In genomic region chr22:37904572-37905533, GRCh38 we compare ENCODE assay signal across 8 cellular contexts. TPM values are rescaled to one million over a fixed set of nuclear protein-coding genes. Genes with fewer than 3 reads are reported as not detected.
DNase-seq lines count a peak whose midpoint lies in the region; ATAC-seq and TF ChIP-seq lines count a peak whose summit lies in the region.

No MANE protein-coding gene starts in this region.

- POLR2A ChIA-PET in Caco-2 (lab: Charles Lee) = interaction anchor here (0.6 to 2.7 kb wide), 5 partner anchors 8 to 261 kb away, joined by 3 to 17 read pairs (median 6); no protein-coding TSS in a partner anchor

- no peaks in the 10 kb centered on the region for H3K27me3 Mint-ChIP-seq in Caco-2 (ENCODE audit: insufficient read depth, unreplicated experiment)

- TF ChIP-seq POLR2A in prostate gland (IDR thresholded peaks at IDR 0.05) = peak; percentile 35

- peak overlapping the region; percentile 91 for H3K4me3 Mint-ChIP-seq in Caco-2 (ENCODE audit: unreplicated experiment)

- H3K36me3 ChIP-seq in Caco-2 (ENCODE audit: control insufficient read depth, insufficient read depth, low read length) = no peaks in the 10 kb centered on the region
- no peaks in the 10 kb centered on the region for H3K36me3 ChIP-seq in adipocyte (ENCODE audit: control insufficient read depth, insufficient read depth, low read length, severe bottlenecking)
- H3K36me3 ChIP-seq in heart right ventricle = peaks cover 0 to 3% (median 0%) of the 10 kb centered on the region in 9 donors
- no peaks in the 10 kb centered on the region for H3K36me3 ChIP-seq in prostate gland

- H3K9ac ChIP-seq in adipocyte (ENCODE audit: low read length) = peak overlapping the region; percentile 90

- DNase-seq in Caco-2 (peak; percentile 60 to 68), LHCN-M2 (ENCODE audit: low read depth) (peak; percentile 99), adipocyte (ENCODE audit: low read depth) (peak; percentile 94), heart right ventricle (peak in 1 of 2 donors; percentile 33), prostate gland (ENCODE audit: low spot score) (no peak)

- 63 to 72% methylated on average over 10 of the region's 10 CpGs for WGBS in heart right ventricle, 2 donors
- WGBS in prostate gland = 61% methylated on average over 10 of the region's 10 CpGs

- H3K4me3 ChIP-seq in Caco-2 (ENCODE audit: low read depth, low read length) = peak overlapping the region; percentile 69; the same call in 1 of the 2 replicates
- H3K4me3 ChIP-seq in adipocyte (ENCODE audit: low read length) = peak overlapping the region; percentile 91
- H3K4me3 ChIP-seq in heart right ventricle = peak overlapping the region in 7 of 10 donors; percentile 49 to 75 (median 66)
- no peak overlapping the region for H3K4me3 ChIP-seq in prostate gland

- peaks cover 18% of the 10 kb centered on the region for H3K36me3 Mint-ChIP-seq in Caco-2 (ENCODE audit: insufficient read depth, unreplicated experiment)

- peaks cover 25% of the 10 kb centered on the region for H3K4me1 ChIP-seq in Caco-2
- peaks cover 38% of the 10 kb centered on the region for H3K4me1 ChIP-seq in adipocyte (ENCODE audit: control insufficient read depth, insufficient read depth, low read length)
- peaks cover 5 to 43% (median 19%) of the 10 kb centered on the region in 9 donors for H3K4me1 ChIP-seq in heart right ventricle
- H3K4me1 ChIP-seq in prostate gland (replicated peaks) = no peaks in the 10 kb centered on the region

- TSS peak; percentile 69 for BruUV-seq in Caco-2 (replicated peaks; lab: Mats Ljungman, UMichigan)

- H3K27ac ChIP-seq in heart right ventricle (peak overlapping the region; percentile 75 to 94 (median 88)), prostate gland (peak overlapping the region; percentile 84 to 90)

- peak overlapping the region; percentile 95 for H3K27ac Mint-ChIP-seq in Caco-2 (ENCODE audit: unreplicated experiment)

- no peaks in the 10 kb centered on the region for H3K9me3 Mint-ChIP-seq in Caco-2 (ENCODE audit: unreplicated experiment)

- H3K9me3 ChIP-seq in Caco-2 = no peaks in the 10 kb centered on the region
- no peaks in the 10 kb centered on the region for H3K9me3 ChIP-seq in adipocyte (ENCODE audit: control insufficient read depth, low read length)
- H3K9me3 ChIP-seq in heart right ventricle = no peaks in the 10 kb centered on the region
- no peaks in the 10 kb centered on the region for H3K9me3 ChIP-seq in prostate gland

- TF ChIP-seq CTCF in Caco-2 (IDR thresholded peaks at IDR 0.05; ENCODE audit: insufficient read depth in 1 of 2, low read depth in 1 of 2, low read length in 1 of 2, severe bottlenecking in 1 of 2, unreplicated experiment in 1 of 2) (no peak), heart right ventricle (IDR thresholded peaks at IDR 0.05) (no peak), prostate gland (IDR thresholded peaks at IDR 0.05) (no peak)

- H3K4me1 Mint-ChIP-seq in Caco-2 (ENCODE audit: low read depth, unreplicated experiment) = peaks cover 15% of the 10 kb centered on the region

- ATAC-seq in heart right ventricle = peak in 6 of 8 donors; percentile 25 to 80 (median 53)
- no peak for ATAC-seq in GM21515 (IDR thresholded peaks at IDR 0.05; ENCODE audit: unreplicated experiment)
- ATAC-seq in GM21390 (IDR thresholded peaks at IDR 0.05; ENCODE audit: unreplicated experiment) = no peak
- ATAC-seq in HG03432 (IDR thresholded peaks at IDR 0.05; ENCODE audit: unreplicated experiment) = no peak

- intact Hi-C loops in Caco-2 (cut with micrococcal nuclease; ENCODE audit: unreplicated experiment) = no loop called here
- intact Hi-C loops in heart right ventricle (cut with DNase I) = loop anchor here in 1 of 10 donors (10.0 kb wide), 1 partner anchor 50 kb away; the partner anchor contains the start of genes C22orf23 and POLR2F
- intact Hi-C loops in prostate gland (cut with DNase I) = no loop called here

- CTCF ChIA-PET in Caco-2 (lab: Charles Lee) = interaction anchor here (0.6 to 1.7 kb wide), 3 partner anchors 8 to 640 kb away, joined by 3 to 10 read pairs (median 4); no protein-coding TSS in a partner anchor

- no peaks in the 10 kb centered on the region for H3K27me3 ChIP-seq in Caco-2 (replicated peaks; ENCODE audit: control insufficient read depth, insufficient read depth, low read length)
- no peaks in the 10 kb centered on the region for H3K27me3 ChIP-seq in adipocyte (replicated peaks; ENCODE audit: control insufficient read depth, insufficient read depth, low read length)
- no peaks in the 10 kb centered on the region for H3K27me3 ChIP-seq in heart right ventricle
- H3K27me3 ChIP-seq in prostate gland (replicated peaks; ENCODE audit: insufficient read depth) = no peaks in the 10 kb centered on the region

RNA-seq across cellular contexts. Expression of gene MICALL1, which starts 1.2 kb away (rescaled TPM):
- 43.5 and 46.7 TPM in 2 replicates for total RNA-seq in Caco-2 (2022)
- 52.0 and 54.6 TPM in 2 replicates for total RNA-seq in LHCN-M2 (2014; rRNA removed)
- polyA plus RNA-seq in LHCN-M2 (2012) = 44.3 TPM
- 10 to 100 TPM; 13.0 to 26.9 (median 16.5) TPM for total RNA-seq in heart right ventricle
- 10 to 100 TPM in 1 of 2 donors, 1 to 10 TPM in 1; 9.3 to 10.3 TPM for polyA plus RNA-seq in heart right ventricle
- 10 to 100 TPM; 42.8 to 62.8 TPM for total RNA-seq in prostate gland

RNA-seq across cellular contexts. Expression of gene C22orf23, which starts 48.5 kb away (rescaled TPM):
- total RNA-seq in Caco-2 (2022) (not detected in 2 replicates), LHCN-M2 (2014; rRNA removed) (0.29 TPM in 1 of 2 replicates, not detected in the other), heart right ventricle (1 to 10 TPM in 2 of 10 donors, under 1 TPM in 8; 0.17 to 1.1 (median 0.55) TPM), prostate gland (1 to 10 TPM in 1 of 2 donors, not detected in 1; 9.7 TPM)
- 0.97 TPM for polyA plus RNA-seq in LHCN-M2 (2012)
- under 1 TPM; 0.22 to 0.25 TPM for polyA plus RNA-seq in heart right ventricle

RNA-seq across cellular contexts. Expression of gene POLR2F, which starts 48.6 kb away (rescaled TPM):
- total RNA-seq in Caco-2 (2022) (116 and 122 TPM in 2 replicates), LHCN-M2 (2014; rRNA removed) (45.9 and 64.8 TPM in 2 replicates), heart right ventricle (10 to 100 TPM; 62.4 to 95.7 (median 76.6) TPM), prostate gland (100 to 1,000 TPM in 1 of 2 donors, 10 to 100 TPM in 1; 63.1 to 157 TPM)
- 182 TPM for polyA plus RNA-seq in LHCN-M2 (2012)
- 100 to 1,000 TPM; 150 to 200 TPM for polyA plus RNA-seq in heart right ventricle

RNA-seq across cellular contexts. Expression of gene EIF3L, which starts 55.6 kb away (rescaled TPM):
- total RNA-seq in Caco-2 (2022) (524 and 554 TPM in 2 replicates), LHCN-M2 (2014; rRNA removed) (311 and 345 TPM in 2 replicates), heart right ventricle (100 to 1,000 TPM; 304 to 489 (median 445) TPM), prostate gland (100 to 1,000 TPM; 385 to 501 TPM)
- 623 TPM for polyA plus RNA-seq in LHCN-M2 (2012)
- 100 to 1,000 TPM; 135 to 250 TPM for polyA plus RNA-seq in heart right ventricle

Comparison
In these comparisons a context has a peak if more than half of its experiments do, and no peak if none do; other contexts are left out.
1. H3K4me3 ChIP-seq: peak in Caco-2 (single experiment), adipocyte (single experiment) and heart right ventricle (7 of 10); none in prostate gland (0 of 2).
2. ATAC-seq: peak in heart right ventricle (6 of 8); none in GM21515 (single experiment), GM21390 (single experiment) and HG03432 (single experiment).